ENCODE assay signal across 21 cellular contexts in genomic region chr1:236615399-236616148, GRCh38.
"Had no signal": no experiment of that assay in that cellular context is flagged by ENCODE, and none has a peak within 500 bp of the region (broad histone marks: within the 10 kb centered on the region; RNA-seq: fewer than 3 reads in every experiment).

No MANE protein-coding gene starts in this region.

- H3K4me1 ChIP-seq: prostate gland, right lobe of liver, testis, tibial artery had no signal

- H3K36me3 ChIP-seq: prostate gland, right lobe of liver, tibial artery had no signal

- H3K27me3 ChIP-seq: right lobe of liver, testis had no signal

- H3K4me3 ChIP-seq: dorsolateral prefrontal cortex, mucosa of descending colon, prostate gland, right lobe of liver, testis, tibial artery had no signal

- H3K9me3 ChIP-seq: mucosa of descending colon, prostate gland, right lobe of liver, testis, tibial artery had no signal

- ATAC-seq: mucosa of descending colon; naive thymus-derived CD8-positive, alpha-beta T cell; right lobe of liver; stimulated activated effector memory CD8-positive, alpha-beta T cell treated with anti-CD3 and anti-CD28 coated beads, Interleukin-12 subunit alpha, Interleukin-12 subunit beta, amount 100 ng/mL, for 72 hours had no signal

- DNase-seq: central memory CD4-positive, alpha-beta T cell; dorsolateral prefrontal cortex; effector CD4-positive, alpha-beta T cell; head of caudate nucleus; hippocampal formation; islet precursor cell; kidney glomerular epithelial cell; mesenchymal stem cell; mucosa of descending colon; naive thymus-derived CD8-positive, alpha-beta T cell; nephron progenitor cell; nucleus accumbens; right lobe of liver; stimulated activated CD4-positive, alpha-beta T cell treated with anti-CD3 and anti-CD28 coated beads, Interleukin-2, amount 100 ng/mL, for 24 hours; stimulated activated CD4-positive, alpha-beta T cell treated with anti-CD3 and anti-CD28 coated beads, Interleukin-4, amount 100 ng/mL, for 24 hours; stimulated activated naive CD4-positive, alpha-beta T cell treated with Interleukin-2 at 50 U/mL for 16 hours; substantia nigra; testis; tibial artery had no signal

- H3K27ac ChIP-seq: dorsolateral prefrontal cortex, prostate gland, right lobe of liver, testis, tibial artery had no signal
